ENCODE assay signal across 8 cellular contexts in genomic region chr2:88831792-88832248, GRCh38.
DNase-seq lines count a peak whose midpoint lies in the region; ATAC-seq, FAIRE-seq and TF ChIP-seq lines count a peak whose summit lies in the region.

No MANE protein-coding gene starts in this region.

- H4K20me1 ChIP-seq in DOHH2 (ENCODE audit: control insufficient read depth, insufficient read depth, low read depth, low read length), result peaks cover 7% of the 10 kb centered on the region; the same call in 1 of the 2 replicates

- FAIRE-seq in urothelium cell line (lab: Jason Lieb, UNC), result peak; percentile 5

- CTCF ChIA-PET in Panc1 (lab: Charles Lee), result no interaction called here

- H3K9me2 ChIP-seq in DOHH2 (replicated peaks; ENCODE audit: control insufficient read depth, low read length), result no peaks in the 10 kb centered on the region

- peak overlapping the region; percentile 71 for H3K4me3 ChIP-seq in DOHH2 (ENCODE audit: low read length)
- H3K4me3 ChIP-seq in Panc1 (ENCODE audit: low read depth in 2 of 2, low read length in 2 of 2), result no peak overlapping the region
- no peak overlapping the region for H3K4me3 ChIP-seq in astrocyte of the spinal cord (ENCODE audit: low read depth, low read length)
- H3K4me3 ChIP-seq in sigmoid colon, result no peak overlapping the region

- 37 to 40% methylated on average over 7 of the region's 7 CpGs for WGBS in sigmoid colon, 2 donors

- H3K27me3 ChIP-seq in DOHH2 (ENCODE audit: control insufficient read depth, low read length) (no peaks in the 10 kb centered on the region), Panc1 (ENCODE audit: control insufficient read depth, insufficient read depth, low read length) (no peaks in the 10 kb centered on the region), sigmoid colon (peaks cover 0 to 7% (median 0%) of the 10 kb centered on the region in 3 donors)

- POLR2A ChIA-PET in Panc1 (lab: Charles Lee), result no interaction called here

- TF ChIP-seq CTCF in DOHH2 (IDR thresholded peaks at IDR 0.05; ENCODE audit: low read depth, low read length, poor library complexity, severe bottlenecking) (peak; percentile 90), Panc1 (IDR thresholded peaks at IDR 0.05) (peak; percentile 91), astrocyte of the spinal cord (IDR thresholded peaks at IDR 0.05; ENCODE audit: low read depth, low read length) (peak; percentile 66), sigmoid colon (IDR thresholded peaks at IDR 0.05) (peak in 2 of 4 experiments; percentile 13 to 32)

- H3K27ac ChIP-seq in DOHH2 (ENCODE audit: low read depth, low read length) (peak overlapping the region; percentile 19), Panc1 (ENCODE audit: low read length) (no peak overlapping the region), sigmoid colon (no peak overlapping the region)

- H3K36me3 ChIP-seq in DOHH2 (ENCODE audit: control insufficient read depth, low read length) (peaks cover 48% of the 10 kb centered on the region), Panc1 (ENCODE audit: control insufficient read depth, insufficient read depth, low read length) (no peaks in the 10 kb centered on the region), sigmoid colon (no peaks in the 10 kb centered on the region)

- DNase-seq in Panc1 (ENCODE audit: low read depth, low spot score), result peak; percentile 17
- peak; percentile 6 for DNase-seq in astrocyte of the spinal cord (ENCODE audit: low read depth, low spot score)
- peak; percentile 30 to 51 for DNase-seq in lung microvascular endothelial cell (ENCODE audit: low read depth in 2 of 2)
- DNase-seq in urothelium cell line (ENCODE audit: low spot score), result peak; percentile 43
- no peak for DNase-seq in sigmoid colon

- in situ Hi-C loops in Panc1 (cut with HindIII; ENCODE audit: low pct_unique_long_range_greater_than_20kb, low sequenced_read_pairs), result no loop called here
- in situ Hi-C loops in astrocyte of the spinal cord (cut with HindIII; ENCODE audit: low sequenced_read_pairs), result no loop called here

- TF ChIP-seq POLR2A in sigmoid colon (IDR thresholded peaks at IDR 0.05), result no peak

- H3F3A ChIP-seq in DOHH2 (ENCODE audit: control insufficient read depth, insufficient read depth), result peaks cover 4% of the 10 kb centered on the region; the same call in 1 of the 2 replicates

- no peak for TF ChIP-seq EP300 in sigmoid colon (IDR thresholded peaks at IDR 0.05)

- ATAC-seq in GM19324 (IDR thresholded peaks at IDR 0.05; ENCODE audit: low FRiP score, unreplicated experiment), result peak; percentile 82
- peak; percentile 79 for ATAC-seq in HG03135 (IDR thresholded peaks at IDR 0.05; ENCODE audit: unreplicated experiment)
- ATAC-seq in Panc1, result peak; percentile 87

- peak overlapping the region; percentile 80 for H3K4me2 ChIP-seq in DOHH2 (ENCODE audit: low read length)

- BruUV-seq in Panc1 (replicated peaks; lab: Mats Ljungman, UMichigan), result no TSS peak

- intact Hi-C loops in Panc1 (cut with micrococcal nuclease; ENCODE audit: unreplicated experiment) (no loop called here), sigmoid colon (cut with DNase I) (no loop called here)

- H3K4me1 ChIP-seq in DOHH2 (ENCODE audit: control insufficient read depth, low read length), result peaks cover 50% of the 10 kb centered on the region
- no peaks in the 10 kb centered on the region for H3K4me1 ChIP-seq in Panc1 (ENCODE audit: control insufficient read depth, insufficient read depth, low read length)
- no peaks in the 10 kb centered on the region for H3K4me1 ChIP-seq in sigmoid colon

- H3K9me3 ChIP-seq in DOHH2 (ENCODE audit: control insufficient read depth, insufficient read depth, low read length) (no peaks in the 10 kb centered on the region), Panc1 (ENCODE audit: control insufficient read depth, insufficient read depth, low read depth, low read length) (no peaks in the 10 kb centered on the region), sigmoid colon (no peaks in the 10 kb centered on the region)

- peaks cover 52% of the 10 kb centered on the region for H3K79me2 ChIP-seq in DOHH2 (ENCODE audit: control insufficient read depth, low read length)
